8 cellular contexts compared by ENCODE assay signal in the genomic region with DNA sequence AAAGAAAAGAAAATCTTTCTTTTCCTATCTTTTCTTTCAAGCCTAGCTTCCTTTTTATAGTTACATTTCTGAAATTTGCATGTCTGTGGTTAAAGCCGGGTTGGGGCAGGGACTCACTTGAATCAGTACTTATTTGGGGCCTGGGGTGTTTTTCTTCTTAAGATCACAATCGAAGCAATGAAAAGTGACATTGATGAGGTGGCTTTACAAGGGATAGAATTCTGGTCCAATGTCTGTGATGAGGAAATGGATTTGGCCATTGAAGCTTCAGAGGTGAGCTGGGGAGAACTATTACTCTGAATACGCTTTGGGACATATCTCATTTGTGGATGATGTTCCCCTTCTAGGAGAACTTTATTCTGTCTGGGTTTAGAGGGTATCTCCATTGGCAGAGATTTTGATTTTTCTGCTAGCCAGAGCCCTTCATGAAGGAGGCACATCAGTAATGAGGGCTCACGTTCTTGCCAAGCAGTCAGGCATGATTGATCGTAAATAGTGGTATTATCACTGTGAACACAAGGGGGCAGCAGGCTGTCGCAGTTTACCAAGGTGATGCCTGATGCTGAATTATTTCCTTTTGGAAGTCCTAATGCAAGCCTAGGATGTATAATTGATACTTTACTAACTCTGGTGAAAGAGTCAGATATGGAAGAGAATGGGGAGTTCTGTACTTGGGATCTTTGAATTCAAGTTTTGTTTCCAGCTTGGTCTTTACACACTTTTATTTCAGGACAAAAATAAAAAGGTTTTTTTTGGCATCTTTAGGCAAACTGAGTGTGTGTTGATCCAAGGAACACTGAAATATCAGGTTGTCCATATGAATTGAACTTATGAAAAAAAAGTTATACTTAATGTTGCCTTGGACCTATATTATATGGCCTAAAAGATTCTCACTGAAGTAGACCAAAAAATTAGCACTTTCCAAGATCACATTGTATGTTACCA. TPM values are rescaled to one million over a fixed set of nuclear protein-coding genes. Genes with fewer than 3 reads are reported as not detected.
DNase-seq lines count a peak whose midpoint lies in the region; ATAC-seq and TF ChIP-seq lines count a peak whose summit lies in the region.

No MANE protein-coding gene starts in this region.

- peak; percentile 71 for DNase-seq in AG20443 (ENCODE audit: low spot score)
- DNase-seq in H4 (ENCODE audit: low spot score): peak; percentile 67
- peak; percentile 64 for DNase-seq in NCI-H2227 treated with DMSO at 0.1 percent for 48 hours (lab: John Stamatoyannopoulos, UW)
- peak; percentile 35 for DNase-seq in activated CD4-positive, CD25-positive, alpha-beta regulatory T cell treated with anti-CD3 and anti-CD28 coated beads, Interleukin-2, amount 50 U/mL, for 72 hours
- no peak for DNase-seq in chondrocyte (ENCODE audit: low spot score)
- DNase-seq in right lobe of liver: no peak
- DNase-seq in stimulated activated CD8-positive, alpha-beta memory T cell treated with anti-CD3 and anti-CD28 coated beads, Interleukin-12 subunit alpha, Interleukin-12 subunit beta, amount 100 ng/mL, for 4 hours (ENCODE audit: low read depth): peak; percentile 24

- 34% methylated on average over 5 of the region's 6 CpGs for WGBS in right lobe of liver (ENCODE audit: insufficient coverage, low coverage, low lambda C conversion rate, missing lambda C conversion rate)

- intact Hi-C loops in right lobe of liver (cut with DNase I): no loop called here

- no peaks in the 10 kb centered on the region for H3K9me3 Mint-ChIP-seq in chondrocyte (ENCODE audit: low read depth)

- TF ChIP-seq CTCF in chondrocyte (IDR thresholded peaks at IDR 0.05): peak; percentile 86
- TF ChIP-seq CTCF in right lobe of liver (IDR thresholded peaks at IDR 0.05): peak; percentile 51 to 73 (median 70)

- H3K4me3 Mint-ChIP-seq in chondrocyte (ENCODE audit: unreplicated experiment): no peak overlapping the region

- peaks cover 0 to 8% (median 0%) of the 10 kb centered on the region in 4 donors for H3K4me1 ChIP-seq in right lobe of liver

- ATAC-seq in right lobe of liver (peak; percentile 84 to 86 (median 85)), GM19467 (IDR thresholded peaks at IDR 0.05; ENCODE audit: unreplicated experiment) (no peak)

- H3K27me3 Mint-ChIP-seq in chondrocyte (ENCODE audit: low read depth): no peaks in the 10 kb centered on the region

- peaks cover 32% of the 10 kb centered on the region for H3K36me3 Mint-ChIP-seq in chondrocyte (ENCODE audit: low read depth)

- TF ChIP-seq POLR2A in right lobe of liver (IDR thresholded peaks at IDR 0.05): no peak

- H3K27me3 ChIP-seq in right lobe of liver: no peaks in the 10 kb centered on the region

- H3K9me3 ChIP-seq in right lobe of liver: no peaks in the 10 kb centered on the region

- H3K27ac Mint-ChIP-seq in chondrocyte (ENCODE audit: unreplicated experiment): no peak overlapping the region

- no peak overlapping the region for H3K27ac ChIP-seq in right lobe of liver

- no peak overlapping the region for H3K4me3 ChIP-seq in right lobe of liver

- peaks cover 14 to 94% (median 53%) of the 10 kb centered on the region in 4 donors for H3K36me3 ChIP-seq in right lobe of liver

- H3K4me1 Mint-ChIP-seq in chondrocyte (ENCODE audit: low read depth): no peaks in the 10 kb centered on the region

RNA-seq across cellular contexts. Expression of a gene that starts 14.6 kb away (rescaled TPM):
- 381 and 436 TPM in 2 replicates for total RNA-seq in H4 (2014; rRNA removed; shearing (Covaris generic))
- total RNA-seq in chondrocyte (292 to 306 TPM (median 298 TPM) in 3 replicates), right lobe of liver (100 to 1,000 TPM in 2 of 6 experiments, 10 to 100 TPM in 4; 80.8 to 104 (median 94.5) TPM)

RNA-seq across cellular contexts. Expression of a gene that starts 29.7 kb away (rescaled TPM):
- 7.8 and 13.7 TPM in 2 replicates for total RNA-seq in H4 (2014; rRNA removed; shearing (Covaris generic))
- total RNA-seq in chondrocyte (11.3 to 13.6 TPM (median 12.6 TPM) in 3 replicates), right lobe of liver (1 to 10 TPM; 1.2 to 3.2 (median 2.2) TPM)

Comparison
In these comparisons a context has a peak if more than half of its experiments do, and no peak if none do; other contexts are left out.
1. DNase-seq: peak in AG20443 (single experiment), H4 (single experiment), NCI-H2227 treated with DMSO at 0.1 percent for 48 hours (single experiment), activated CD4-positive, CD25-positive, alpha-beta regulatory T cell treated with anti-CD3 and anti-CD28 coated beads, Interleukin-2, amount 50 U/mL, for 72 hours (single experiment) and stimulated activated CD8-positive, alpha-beta memory T cell treated with anti-CD3 and anti-CD28 coated beads, Interleukin-12 subunit alpha, Interleukin-12 subunit beta, amount 100 ng/mL, for 4 hours (single experiment); none in chondrocyte (single experiment) and right lobe of liver (0 of 3).